In genomic region chr13:52652170-52652979, GRCh38 we compare ENCODE assay signal across 1 cellular context.
TF ChIP-seq lines count a peak whose summit lies in the region.

SUGT1 (plus strand) TSS chr13:52652836; CDS start chr13:52652921, 85 bp downstream.

TF ChIP-seq in HepG2, 621 proteins besides CTCF, POLR2A, EP300 and RAD21 (continued from another document and continues in another):
- TF ChIP-seq AFF4 (CRISPR knock-in tag; IDR thresholded peaks at IDR 0.05) = no peak
- no peak for TF ChIP-seq ZFP36L2 (CRISPR knock-in tag; IDR thresholded peaks at IDR 0.05)
- peak; percentile 82 for TF ChIP-seq ZGPAT (CRISPR knock-in tag; IDR thresholded peaks at IDR 0.05)
- peak; percentile 95 for TF ChIP-seq YEATS2 (CRISPR knock-in tag; IDR thresholded peaks at IDR 0.05; ENCODE audit: borderline replicate concordance)
- no peak; the same call in none of the 2 replicates for TF ChIP-seq TFE3 (CRISPR knock-in tag; IDR thresholded peaks at IDR 0.05)
- TF ChIP-seq TAF1 (CRISPR knock-in tag; IDR thresholded peaks at IDR 0.05) = peak; percentile 86
- TF ChIP-seq MBNL3 (CRISPR knock-in tag; conservative IDR thresholded peaks at IDR 0.05) = no peak
- peak; percentile 51; the same call in 1 of the 2 replicates for TF ChIP-seq ZBTB10 (CRISPR knock-in tag; IDR thresholded peaks at IDR 0.05; ENCODE audit: borderline replicate concordance)
- peak; percentile 87 for TF ChIP-seq ZSCAN9 (CRISPR knock-in tag; IDR thresholded peaks at IDR 0.05; ENCODE audit: borderline replicate concordance)
- TF ChIP-seq GMEB1 (CRISPR knock-in tag; IDR thresholded peaks at IDR 0.05; ENCODE audit: borderline replicate concordance) = peak; percentile 96
- peak; percentile 39 for TF ChIP-seq U2AF1 (optimal IDR thresholded peaks at IDR 0.05; ENCODE audit: low read depth, low read length)
- no peak for TF ChIP-seq ZBTB2 (CRISPR knock-in tag; IDR thresholded peaks at IDR 0.05; ENCODE audit: low read depth)
- 0 out of 2 replicates have a peak, but pooled peaks have one; percentile 31 for TF ChIP-seq ZNF468 (CRISPR knock-in tag; IDR thresholded peaks at IDR 0.05)
- peak; percentile 97 for TF ChIP-seq ZNF816 (CRISPR knock-in tag; IDR thresholded peaks at IDR 0.05; ENCODE audit: borderline replicate concordance)
- TF ChIP-seq ZC3H4 (CRISPR knock-in tag; IDR thresholded peaks at IDR 0.05; ENCODE audit: borderline replicate concordance) = no peak
- no peak for TF ChIP-seq SMYD3 (CRISPR knock-in tag; IDR thresholded peaks at IDR 0.05)
- peak; percentile 52; the same call in 1 of the 2 replicates for TF ChIP-seq ZNF343 (CRISPR knock-in tag; IDR thresholded peaks at IDR 0.05)
- peak; percentile 78 for TF ChIP-seq ZFY (CRISPR knock-in tag; IDR thresholded peaks at IDR 0.05)
- peak; percentile 82; the same call in 1 of the 2 replicates for TF ChIP-seq ZNF788 (CRISPR knock-in tag; IDR thresholded peaks at IDR 0.05; ENCODE audit: borderline replicate concordance)
- no peak for TF ChIP-seq TSC22D2 (CRISPR knock-in tag; IDR thresholded peaks at IDR 0.05; ENCODE audit: borderline replicate concordance)
- TF ChIP-seq BRD4 (CRISPR knock-in tag; IDR thresholded peaks at IDR 0.05) = peak; percentile 48; the same call in 1 of the 2 replicates
- TF ChIP-seq XRCC5 (optimal IDR thresholded peaks at IDR 0.05; ENCODE audit: low read length) = peak; percentile 68
- peak; percentile 65; the same call in 1 of the 2 replicates for TF ChIP-seq NFKB2 (CRISPR knock-in tag; IDR thresholded peaks at IDR 0.05; ENCODE audit: borderline replicate concordance)
- TF ChIP-seq POLR2AphosphoS5 (IDR thresholded peaks at IDR 0.05; ENCODE audit: low read depth, low read length) = peak; percentile 90
- peak; percentile 28; the same call in 1 of the 2 replicates for TF ChIP-seq ZNF101 (CRISPR knock-in tag; IDR thresholded peaks at IDR 0.05; ENCODE audit: borderline replicate concordance, low read depth)
- TF ChIP-seq TFAP4 (IDR thresholded peaks at IDR 0.05; ENCODE audit: borderline replicate concordance, low read depth) = no peak
- TF ChIP-seq PLSCR1 (CRISPR knock-in tag; IDR thresholded peaks at IDR 0.05; ENCODE audit: borderline replicate concordance) = no peak
- no peak for TF ChIP-seq FOXM1 (CRISPR knock-in tag; IDR thresholded peaks at IDR 0.05)
- no peak for TF ChIP-seq ZNF724P (CRISPR knock-in tag; IDR thresholded peaks at IDR 0.05; ENCODE audit: borderline replicate concordance)
- TF ChIP-seq PAWR (CRISPR knock-in tag; IDR thresholded peaks at IDR 0.05; ENCODE audit: borderline replicate concordance) = no peak
- no peak for TF ChIP-seq NR1H2 (CRISPR knock-in tag; IDR thresholded peaks at IDR 0.05; ENCODE audit: borderline replicate concordance, low read depth)
- peak; percentile 17; the same call in 1 of the 2 replicates for TF ChIP-seq IRF9 (CRISPR knock-in tag; IDR thresholded peaks at IDR 0.05; ENCODE audit: borderline replicate concordance)
- TF ChIP-seq ZBTB3 (CRISPR knock-in tag; IDR thresholded peaks at IDR 0.05; ENCODE audit: borderline replicate concordance, low read depth) = 0 out of 2 replicates have a peak, but pooled peaks have one; percentile 27
- TF ChIP-seq MTF1 (CRISPR knock-in tag; IDR thresholded peaks at IDR 0.05) = 0 out of 2 replicates have a peak, but pooled peaks have one; percentile 16
- TF ChIP-seq ZNF256 (CRISPR knock-in tag; conservative IDR thresholded peaks at IDR 0.05) = peak; percentile 50; the same call in 1 of the 2 replicates
- peak; percentile 69; the same call in 1 of the 2 replicates for TF ChIP-seq FOXC1 (CRISPR knock-in tag; IDR thresholded peaks at IDR 0.05; ENCODE audit: borderline replicate concordance)
- no peak for TF ChIP-seq ATF7 (IDR thresholded peaks at IDR 0.05)
- 0 out of 2 replicates have a peak, but pooled peaks have one; percentile 7 for TF ChIP-seq ATF7 (CRISPR knock-in tag; IDR thresholded peaks at IDR 0.05)
- no peak for TF ChIP-seq ZNF180 (CRISPR knock-in tag; IDR thresholded peaks at IDR 0.05; ENCODE audit: borderline replicate concordance, low read depth)
- TF ChIP-seq ONECUT2 (CRISPR knock-in tag; IDR thresholded peaks at IDR 0.05) = 0 out of 2 replicates have a peak, but pooled peaks have one; percentile 12
- TF ChIP-seq ETV6 (CRISPR knock-in tag; conservative IDR thresholded peaks at IDR 0.05) = peak; percentile 78
- TF ChIP-seq HNF4A (CRISPR knock-in tag; IDR thresholded peaks at IDR 0.05) = peak; percentile 20; the same call in 1 of the 2 replicates
